In genomic region chr22:49547751-49548239, GRCh38 we compare ENCODE assay signal across 13 cellular contexts.
"Had no signal": no experiment of that assay in that cellular context is flagged by ENCODE, and none has a peak within 500 bp of the region (broad histone marks: within the 10 kb centered on the region; RNA-seq: fewer than 3 reads in every experiment).

No MANE protein-coding gene starts in this region.

- H3K4me1 ChIP-seq: transverse colon had no signal

- H3K4me1 Mint-ChIP-seq: activated CD8-positive, alpha-beta memory T cell treated with anti-CD3 and anti-CD28 coated beads, Interleukin-2, amount 10 ng/mL, durations not matched to agents 7 days and 5 days had no signal

- H3K27me3 ChIP-seq: ovary had no signal

- H3K27me3 Mint-ChIP-seq: activated CD8-positive, alpha-beta memory T cell treated with anti-CD3 and anti-CD28 coated beads, Interleukin-2, amount 10 ng/mL, durations not matched to agents 7 days and 5 days; activated naive CD8-positive, alpha-beta T cell; activated T-cell treated with anti-CD3 and anti-CD28 coated beads, Interleukin-2, amount 50 U/mL, for 24 hours; memory B cell; T-helper 17 cell had no signal

- H3K27ac Mint-ChIP-seq: activated CD8-positive, alpha-beta memory T cell treated with anti-CD3 and anti-CD28 coated beads, Interleukin-2, amount 10 ng/mL, durations not matched to agents 7 days and 5 days; activated naive CD8-positive, alpha-beta T cell; activated T-cell treated with anti-CD3 and anti-CD28 coated beads, Interleukin-2, amount 50 U/mL, for 24 hours; memory B cell; T-helper 17 cell had no signal

- H3K36me3 Mint-ChIP-seq: activated CD8-positive, alpha-beta memory T cell treated with anti-CD3 and anti-CD28 coated beads, Interleukin-2, amount 10 ng/mL, durations not matched to agents 7 days and 5 days had no signal

- FAIRE-seq: small intestine had no signal

- H3K4me3 ChIP-seq: ovary, transverse colon had no signal

- H3K9me3 ChIP-seq: transverse colon had no signal

- ATAC-seq: activated CD8-positive, alpha-beta memory T cell treated with anti-CD3 and anti-CD28 coated beads, Interleukin-2, amount 10 ng/mL, durations not matched to agents 7 days and 5 days; T-helper 17 cell had no signal

- DNase-seq: activated CD4-positive, alpha-beta T cell treated with anti-CD3 and anti-CD28 coated beads, Interleukin-2, amount 50 U/mL, for 4 hours; activated CD4-positive, CD25-positive, alpha-beta regulatory T cell; activated CD8-positive, alpha-beta memory T cell treated with anti-CD3 and anti-CD28 coated beads, Interleukin-2, amount 10 ng/mL, durations not matched to agents 7 days and 5 days; activated gamma-delta T cell; activated T-cell treated with anti-CD3 and anti-CD28 coated beads, Interleukin-2, amount 50 U/mL, for 24 hours; anterior cingulate cortex; hypothalamus; small intestine; T-helper 17 cell; transverse colon had no signal

- H3K4me3 Mint-ChIP-seq: activated CD8-positive, alpha-beta memory T cell treated with anti-CD3 and anti-CD28 coated beads, Interleukin-2, amount 10 ng/mL, durations not matched to agents 7 days and 5 days; activated naive CD8-positive, alpha-beta T cell; activated T-cell treated with anti-CD3 and anti-CD28 coated beads, Interleukin-2, amount 50 U/mL, for 24 hours; memory B cell; T-helper 17 cell had no signal

- H3K9me3 Mint-ChIP-seq: activated T-cell treated with anti-CD3 and anti-CD28 coated beads, Interleukin-2, amount 50 U/mL, for 24 hours; memory B cell had no signal

- H3K36me3 ChIP-seq: ovary, transverse colon had no signal

- H3K27ac ChIP-seq: ovary, transverse colon had no signal
